Comparison of ENCODE assay signal across 19 cellular contexts in the genomic region with DNA sequence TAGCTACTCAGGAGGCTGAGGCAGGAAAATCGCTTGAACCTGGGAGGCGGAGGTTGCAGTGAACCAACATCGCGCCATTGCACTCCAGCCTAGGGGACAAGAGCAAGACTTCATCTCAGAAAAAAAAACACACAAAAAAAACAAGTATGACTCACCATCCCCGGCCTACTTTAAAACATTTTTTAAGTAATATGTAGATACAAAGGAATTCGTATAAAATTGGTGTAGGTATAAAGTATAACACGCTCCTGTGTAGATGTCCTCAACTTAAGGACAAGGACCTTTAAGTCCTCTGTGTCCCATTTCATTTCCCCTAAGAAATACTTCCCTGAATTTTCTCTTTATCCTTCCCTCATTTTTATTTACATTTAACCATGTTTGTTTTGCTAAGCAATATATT.
DNase-seq lines count a peak whose midpoint lies in the region; ATAC-seq, FAIRE-seq and TF ChIP-seq lines count a peak whose summit lies in the region.
"Had no signal": no experiment of that assay in that cellular context is flagged by ENCODE, and none has a peak within 500 bp of the region (broad histone marks: within the 10 kb centered on the region; RNA-seq: fewer than 3 reads in every experiment).

No MANE protein-coding gene starts in this region.

- no peak for TF ChIP-seq POLR2A in K562 (conservative IDR thresholded peaks at IDR 0.05)

- H4K20me1 ChIP-seq in GM23248 (ENCODE audit: insufficient read depth) (no peaks in the 10 kb centered on the region), K562 (replicated peaks; ENCODE audit: control insufficient read depth, insufficient read depth, low read length) (no peaks in the 10 kb centered on the region)
- H4K20me1 ChIP-seq: BLaER1 had no signal

- H3K4me3 ChIP-seq in GM23248 (no peak overlapping the region), K562 (no peak overlapping the region), fibroblast of villous mesenchyme (ENCODE audit: low read depth, low read length) (no peak overlapping the region)
- H3K4me3 ChIP-seq: BLaER1, GM23338 had no signal

- no peaks in the 10 kb centered on the region for H3F3A ChIP-seq in GM23248 (ENCODE audit: insufficient read depth)

- no peak for FAIRE-seq in K562 (lab: Jason Lieb, UNC)
- FAIRE-seq: A204.1, GM12892 had no signal

- TF ChIP-seq CTCF in K562 (IDR thresholded peaks at IDR 0.05 in 2 of 3, conservative IDR thresholded peaks at IDR 0.05 in 1 of 3; ENCODE audit: insufficient read depth in 2 of 3, low read depth in 1 of 3, low read length in 3 of 3) (no peak), fibroblast of villous mesenchyme (IDR thresholded peaks at IDR 0.05; ENCODE audit: insufficient read depth, low read depth, low read length) (no peak)

- in situ Hi-C loops in GM23248 (cut with MboI), result loop anchor here (25.0 kb wide), 1 partner anchor 827 kb away; no protein-coding TSS in a partner anchor
- in situ Hi-C loops in K562 (cut with MboI), result no loop called here

- no peak for TF ChIP-seq EP300 in K562 (IDR thresholded peaks at IDR 0.05; ENCODE audit: low read length)

- H3K36me3 ChIP-seq in GM23248 (ENCODE audit: low read depth) (no peaks in the 10 kb centered on the region), K562 (ENCODE audit: control insufficient read depth, insufficient read depth, low read length) (no peaks in the 10 kb centered on the region)
- H3K36me3 ChIP-seq: BLaER1 had no signal

- H3K9ac ChIP-seq in GM23248 (no peak overlapping the region), K562 (ENCODE audit: insufficient read depth in 1 of 2, low read depth in 2 of 2, low read length in 2 of 2) (no peak overlapping the region)
- H3K9ac ChIP-seq: BLaER1 had no signal

- no peaks in the 10 kb centered on the region for H3K9me3 ChIP-seq in GM23248 (ENCODE audit: low read depth)
- no peaks in the 10 kb centered on the region for H3K9me3 ChIP-seq in K562 (replicated peaks; ENCODE audit: control insufficient read depth, insufficient read depth, low read depth, low read length)
- H3K9me3 ChIP-seq: BLaER1 had no signal

- no peaks in the 10 kb centered on the region for H3K79me2 ChIP-seq in GM23248 (ENCODE audit: insufficient read depth)
- H3K79me2 ChIP-seq in K562 (ENCODE audit: control insufficient read depth, insufficient read depth, low read length), result no peaks in the 10 kb centered on the region

- DNase-seq in DMS53 (lab: John Stamatoyannopoulos, UW) (peak; percentile 64), DMS53 treated with DMSO at 0.1 percent for 48 hours (lab: John Stamatoyannopoulos, UW; ENCODE audit: unreplicated experiment) (no peak), GM23248 (peak; percentile 15), K562 (ENCODE audit: extremely low read depth in 1 of 4, low spot score in 3 of 4) (no peak), fibroblast of villous mesenchyme (ENCODE audit: low read depth) (peak; percentile 6), HCEC 1CT (no peak)
- DNase-seq: Calu3; CD4-positive, alpha-beta T cell; COR-L47; DMS79; H9; HFFc6 had no signal

- H3K4me1 ChIP-seq in GM23248 (ENCODE audit: insufficient read depth) (no peaks in the 10 kb centered on the region), K562 (replicated peaks in 1 of 2; ENCODE audit: control insufficient read depth in 2 of 2, insufficient read depth in 2 of 2, low read length in 2 of 2) (no peaks in the 10 kb centered on the region)
- H3K4me1 ChIP-seq: BLaER1 had no signal

- TF ChIP-seq RAD21 in K562 (CRISPR knock-in tag; conservative IDR thresholded peaks at IDR 0.05 in 1 of 2, IDR thresholded peaks at IDR 0.05 in 1 of 2), result no peak

- CTCF ChIA-PET in K562 (lab: Yijun Ruan, JAX; ENCODE audit: low intra/inter-chr PET ratio), result interaction anchor here (0.6 kb wide), 1 partner anchor 263 kb away, joined by 3 read pairs; no protein-coding TSS in a partner anchor

- ATAC-seq in K562, result no peak
- ATAC-seq in HG03039 (IDR thresholded peaks at IDR 0.05; ENCODE audit: unreplicated experiment), result no peak
- no peak for ATAC-seq in GM19467 (IDR thresholded peaks at IDR 0.05; ENCODE audit: unreplicated experiment)
- ATAC-seq: GM23338 had no signal

- H2AFZ ChIP-seq in GM23248, result no peak overlapping the region
- H2AFZ ChIP-seq in K562 (ENCODE audit: low read depth, low read length), result no peak overlapping the region
- H2AFZ ChIP-seq: GM23338 had no signal

- H3K27me3 ChIP-seq in GM23248 (replicated peaks; ENCODE audit: insufficient read depth) (no peaks in the 10 kb centered on the region), K562 (ENCODE audit: control insufficient read depth in 2 of 2, insufficient read depth in 2 of 2, low read length in 2 of 2) (no peaks in the 10 kb centered on the region)
- H3K27me3 ChIP-seq: BLaER1 had no signal

- H3K9me1 ChIP-seq in K562 (ENCODE audit: control insufficient read depth, insufficient read depth, low read length), result no peaks in the 10 kb centered on the region

- no peak overlapping the region for H3K27ac ChIP-seq in GM23248
- H3K27ac ChIP-seq in K562 (ENCODE audit: extremely low read depth, low read depth, low read length), result no peak overlapping the region
- H3K27ac ChIP-seq: 22Rv1, BLaER1 had no signal

- intact Hi-C loops in K562 (cut with micrococcal nuclease), result no loop called here

- H3K4me2 ChIP-seq in GM23248 (ENCODE audit: unreplicated experiment) (no peak overlapping the region), K562 (ENCODE audit: insufficient read depth, low read length) (no peak overlapping the region)
- H3K4me2 ChIP-seq: BLaER1, GM23338 had no signal

- POLR2A ChIA-PET in K562 (lab: Yijun Ruan, JAX), result interaction anchor here (0.6 kb wide), 1 partner anchor 1315 kb away, joined by 3 read pairs; no protein-coding TSS in a partner anchor

- no TSS peak for BruUV-seq in K562 (replicated peaks; lab: Mats Ljungman, UMichigan)

- H3K9me2 ChIP-seq in GM23248 (ENCODE audit: insufficient read depth), result no peaks in the 10 kb centered on the region

- 91 to 92% methylated on average over 7 of the region's 7 CpGs for WGBS in GM23248 (ENCODE audit: low coverage in 1 of 2, low lambda C conversion rate in 2 of 2, missing lambda C conversion rate in 2 of 2), 2 experiments
- WGBS in K562 (ENCODE audit: insufficient coverage, low coverage, missing lambda C conversion rate), result 0% methylated on average over 7 of the region's 7 CpGs

TF ChIP-seq in K562, 482 proteins besides CTCF, POLR2A, EP300 and RAD21:
- TF ChIP-seq, protein P1, sequence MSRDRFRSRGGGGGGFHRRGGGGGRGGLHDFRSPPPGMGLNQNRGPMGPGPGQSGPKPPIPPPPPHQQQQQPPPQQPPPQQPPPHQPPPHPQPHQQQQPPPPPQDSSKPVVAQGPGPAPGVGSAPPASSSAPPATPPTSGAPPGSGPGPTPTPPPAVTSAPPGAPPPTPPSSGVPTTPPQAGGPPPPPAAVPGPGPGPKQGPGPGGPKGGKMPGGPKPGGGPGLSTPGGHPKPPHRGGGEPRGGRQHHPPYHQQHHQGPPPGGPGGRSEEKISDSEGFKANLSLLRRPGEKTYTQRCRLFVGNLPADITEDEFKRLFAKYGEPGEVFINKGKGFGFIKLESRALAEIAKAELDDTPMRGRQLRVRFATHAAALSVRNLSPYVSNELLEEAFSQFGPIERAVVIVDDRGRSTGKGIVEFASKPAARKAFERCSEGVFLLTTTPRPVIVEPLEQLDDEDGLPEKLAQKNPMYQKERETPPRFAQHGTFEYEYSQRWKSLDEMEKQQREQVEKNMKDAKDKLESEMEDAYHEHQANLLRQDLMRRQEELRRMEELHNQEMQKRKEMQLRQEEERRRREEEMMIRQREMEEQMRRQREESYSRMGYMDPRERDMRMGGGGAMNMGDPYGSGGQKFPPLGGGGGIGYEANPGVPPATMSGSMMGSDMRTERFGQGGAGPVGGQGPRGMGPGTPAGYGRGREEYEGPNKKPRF (IDR thresholded peaks at IDR 0.05; ENCODE audit: low read depth, low read length), result no peak
- TF ChIP-seq ATF3 (IDR thresholded peaks at IDR 0.05) (0 out of 2 replicates have a peak, but pooled peaks have one; percentile 10), ATF3 (CRISPR knock-in tag; conservative IDR thresholded peaks at IDR 0.05) (no peak)

Comparison
In these comparisons a context has a peak if more than half of its experiments do, and no peak if none do; other contexts are left out.
1. DNase-seq: peak in DMS53 (single experiment), GM23248 (single experiment) and fibroblast of villous mesenchyme (single experiment); none in DMS53 treated with DMSO at 0.1 percent for 48 hours (single experiment), K562 (0 of 4) and HCEC 1CT (single experiment).